In the genomic region with DNA sequence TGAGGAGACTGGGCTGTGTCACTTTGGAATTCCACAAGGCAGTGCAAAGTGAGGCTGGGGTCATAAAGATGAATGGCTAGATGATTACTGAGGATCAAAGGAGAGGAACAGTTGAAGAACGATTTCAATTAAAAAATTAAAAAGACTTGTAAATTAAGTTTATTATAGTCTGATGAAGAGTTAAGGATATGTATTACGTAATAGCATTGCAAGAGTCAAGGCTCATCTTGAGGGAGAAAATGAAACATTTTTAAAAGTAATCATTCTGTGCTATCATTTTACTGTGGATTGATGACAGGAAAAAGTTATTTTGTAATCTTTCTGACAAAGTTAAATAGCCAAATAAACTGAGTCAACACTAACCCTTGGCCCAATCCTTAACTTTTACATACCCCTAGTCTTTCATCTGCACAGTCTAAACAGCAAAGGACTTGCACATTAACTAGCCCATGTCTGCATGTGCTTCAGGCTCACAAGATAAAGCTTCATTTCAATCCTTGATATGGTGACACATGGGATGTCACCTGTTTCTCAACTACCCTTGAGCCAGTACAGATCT, we compare ENCODE assay signal across 13 cellular contexts.
A peak's percentile ranks its signal among the peaks of the same experiment; 100 is the strongest.
DNase-seq lines count a peak whose midpoint lies in the region; FAIRE-seq and TF ChIP-seq lines count a peak whose summit lies in the region.
"Had no signal": no experiment of that assay in that cellular context is flagged by ENCODE, and none has a peak within 500 bp of the region (broad histone marks: within the 10 kb centered on the region; RNA-seq: fewer than 3 reads in every experiment).

No MANE protein-coding gene starts in this region.

- no peak overlapping the region for H4K5ac ChIP-seq in H1 (ENCODE audit: insufficient read length, low read depth, low read length)

- no peak overlapping the region for H2BK5ac ChIP-seq in H1 (ENCODE audit: low read depth, low read length)

- no peak overlapping the region for H3K4ac ChIP-seq in H1 (replicated peaks; ENCODE audit: insufficient read length, low read depth, low read length)

- intact Hi-C loops in activated T-helper 1 cell treated with anti-CD3 and anti-CD28 coated beads, Interleukin-12 subunit alpha, Interleukin-12 subunit beta, Interleukin-2, Interleukin-4 antibody, amounts not matched to agents 30 ng/mL and 10 ng/mL and 1 ng/mL, durations not matched to agents 14 hours and 24 hours and 36 hours (cut with micrococcal nuclease), result no loop called here

- POLR2A ChIA-PET in H1 (lab: Charles Lee; ENCODE audit: partially characterized antibody), result no interaction called here

- H3K9me3 ChIP-seq in H1 (ENCODE audit: insufficient read depth in 2 of 2, low read depth in 1 of 2, low read length in 1 of 2), result no peaks in the 10 kb centered on the region; a peak in 1 of 4 replicates
- no peaks in the 10 kb centered on the region for H3K9me3 ChIP-seq in suprapubic skin

- no peaks in the 10 kb centered on the region for H3K79me2 ChIP-seq in H1 (ENCODE audit: control insufficient read depth in 1 of 2, insufficient read depth in 2 of 2, low read length in 2 of 2)

- TF ChIP-seq POLR2A in H1 (IDR thresholded peaks at IDR 0.05; ENCODE audit: control extremely low read depth in 1 of 2, low read depth in 2 of 2, low read length in 2 of 2) (no peak), suprapubic skin (IDR thresholded peaks at IDR 0.05) (no peak)

- H3K4me3 ChIP-seq in H1 (ENCODE audit: extremely low read depth in 1 of 4, insufficient read depth in 2 of 4, low read depth in 3 of 4, low read length in 4 of 4) (no peak overlapping the region), suprapubic skin (no peak overlapping the region)

- no peak overlapping the region for H3K4me3 Mint-ChIP-seq in activated T-helper 1 cell treated with anti-CD3 and anti-CD28 coated beads, Interleukin-12 subunit alpha, Interleukin-12 subunit beta, Interleukin-2, Interleukin-4 antibody, amounts not matched to agents 30 ng/mL and 10 ng/mL and 1 ng/mL, durations not matched to agents 14 hours and 24 hours and 36 hours

- H2BK15ac ChIP-seq in H1 (ENCODE audit: low read length), result no peak overlapping the region

- no peaks in the 10 kb centered on the region for H3K27me3 Mint-ChIP-seq in activated T-helper 1 cell treated with anti-CD3 and anti-CD28 coated beads, Interleukin-12 subunit alpha, Interleukin-12 subunit beta, Interleukin-2, Interleukin-4 antibody, amounts not matched to agents 30 ng/mL and 10 ng/mL and 1 ng/mL, durations not matched to agents 14 hours and 24 hours and 36 hours (ENCODE audit: insufficient read depth)

- peak; percentile 10 for DNase-seq in GM03348 (ENCODE audit: low spot score)
- no peak for DNase-seq in H1 (ENCODE audit: low read depth in 1 of 2, low spot score in 2 of 2)
- peak; percentile 22 for DNase-seq in iris pigment epithelial cell (ENCODE audit: low read depth)
- no peak for DNase-seq in suprapubic skin (ENCODE audit: low spot score in 2 of 2)
- DNase-seq in nucleus accumbens (lab: John Stamatoyannopoulos, UW), result no peak
- DNase-seq in substantia nigra (lab: John Stamatoyannopoulos, UW), result no peak
- DNase-seq in activated T-helper 1 cell treated with anti-CD3 and anti-CD28 coated beads, Interleukin-12 subunit alpha, Interleukin-12 subunit beta, Interleukin-2, Interleukin-4 antibody, amounts not matched to agents 30 ng/mL and 10 ng/mL and 1 ng/mL, durations not matched to agents 14 hours and 24 hours and 36 hours (ENCODE audit: low spot score), result no peak
- DNase-seq: NCI-H1436 treated with DMSO at 0.1 percent for 48 hours, NCI-H2081, NCI-H226, NCI-H526 had no signal

- H3K36me3 Mint-ChIP-seq in activated T-helper 1 cell treated with anti-CD3 and anti-CD28 coated beads, Interleukin-12 subunit alpha, Interleukin-12 subunit beta, Interleukin-2, Interleukin-4 antibody, amounts not matched to agents 30 ng/mL and 10 ng/mL and 1 ng/mL, durations not matched to agents 14 hours and 24 hours and 36 hours (ENCODE audit: low read depth), result no peaks in the 10 kb centered on the region

- H3K27me3 ChIP-seq in H1 (replicated peaks in 1 of 4; ENCODE audit: control insufficient read depth in 3 of 4, extremely low read depth in 1 of 4, insufficient read depth in 3 of 4, low read length in 3 of 4) (no peaks in the 10 kb centered on the region), suprapubic skin (no peaks in the 10 kb centered on the region)

- H3K36me3 ChIP-seq in H1 (ENCODE audit: control insufficient read depth in 2 of 4, insufficient read depth in 4 of 4, low read length in 3 of 4) (no peaks in the 10 kb centered on the region), suprapubic skin (no peaks in the 10 kb centered on the region)

- no peak overlapping the region for H2BK12ac ChIP-seq in H1 (ENCODE audit: low read depth, low read length)

- no peak overlapping the region for H4K91ac ChIP-seq in H1 (replicated peaks; ENCODE audit: insufficient read length, low read length)

- H3K23ac ChIP-seq in H1 (ENCODE audit: insufficient read length), result no peak overlapping the region

- H2BK120ac ChIP-seq in H1 (replicated peaks; ENCODE audit: low read depth, low read length), result no peak overlapping the region

- no peaks in the 10 kb centered on the region for H3K4me1 ChIP-seq in H1 (replicated peaks in 1 of 4; ENCODE audit: control insufficient read depth in 3 of 4, insufficient read depth in 4 of 4, low read length in 3 of 4)
- H3K4me1 ChIP-seq in suprapubic skin, result no peaks in the 10 kb centered on the region

- no peak overlapping the region for H3K56ac ChIP-seq in H1 (replicated peaks; ENCODE audit: insufficient read length, low read depth, low read length)

- TF ChIP-seq EP300 in H1 (IDR thresholded peaks at IDR 0.05; ENCODE audit: borderline replicate concordance in 1 of 2, low read depth in 2 of 2, low read length in 2 of 2) (no peak), suprapubic skin (IDR thresholded peaks at IDR 0.05) (no peak)

- no peak overlapping the region for H2AFZ ChIP-seq in H1 (ENCODE audit: low read length)

- no peak overlapping the region for H3K18ac ChIP-seq in H1 (ENCODE audit: extremely low read depth, low read length)

- CTCF ChIA-PET in H1 (lab: Charles Lee; ENCODE audit: partially characterized antibody), result interaction anchor here (0.6 to 0.8 kb wide), 2 partner anchors 14 to 88 kb away, joined by 3 read pairs; no protein-coding TSS in a partner anchor

- no peak for TF ChIP-seq RAD21 in H1 (IDR thresholded peaks at IDR 0.05 in 1 of 2, conservative IDR thresholded peaks at IDR 0.05 in 1 of 2; ENCODE audit: low read depth in 2 of 2, low read length in 2 of 2)

- H4K20me1 ChIP-seq in H1 (replicated peaks in 1 of 2; ENCODE audit: control insufficient read depth in 1 of 2, insufficient read depth in 2 of 2, low read length in 2 of 2), result no peaks in the 10 kb centered on the region

- H2AK5ac ChIP-seq in H1 (ENCODE audit: low read depth, low read length), result no peak overlapping the region

- 97% methylated on average over 2 of the region's 2 CpGs; no CpG with 5 or more reads in 1 of the 2 experiments for WGBS in H1 (ENCODE audit: extremely low coverage in 1 of 2, insufficient coverage in 1 of 2, insufficient read length in 1 of 2, insufficient replicate concordance in 2 of 2, low coverage in 1 of 2, low lambda C conversion rate in 2 of 2, missing lambda C conversion rate in 1 of 2), 2 experiments
- WGBS in suprapubic skin, result 47% methylated on average over 2 of the region's 2 CpGs

- H2BK20ac ChIP-seq in H1 (ENCODE audit: low read length), result no peak overlapping the region

- H3K14ac ChIP-seq in H1 (ENCODE audit: insufficient read length), result no peak overlapping the region

- no peak for TF ChIP-seq CTCF in H1 (IDR thresholded peaks at IDR 0.05; ENCODE audit: control extremely low read depth in 1 of 3, insufficient read depth in 1 of 3, low read depth in 1 of 3, low read length in 3 of 3)
- no peak for TF ChIP-seq CTCF in suprapubic skin (IDR thresholded peaks at IDR 0.05)

- no peaks in the 10 kb centered on the region for H3K4me1 Mint-ChIP-seq in activated T-helper 1 cell treated with anti-CD3 and anti-CD28 coated beads, Interleukin-12 subunit alpha, Interleukin-12 subunit beta, Interleukin-2, Interleukin-4 antibody, amounts not matched to agents 30 ng/mL and 10 ng/mL and 1 ng/mL, durations not matched to agents 14 hours and 24 hours and 36 hours (ENCODE audit: low read depth)

- no peaks in the 10 kb centered on the region for H3K79me1 ChIP-seq in H1 (ENCODE audit: low read depth, low read length)

- no peak overlapping the region for H3K9ac ChIP-seq in H1 (replicated peaks in 1 of 4; ENCODE audit: extremely low read depth in 1 of 4, low read depth in 3 of 4, low read length in 3 of 4)

- H4K8ac ChIP-seq in H1 (ENCODE audit: extremely low read depth, insufficient read depth, low read length), result no peak overlapping the region

- FAIRE-seq in H1 (lab: Jason Lieb, UNC), result no peak
- FAIRE-seq: GM12891 had no signal

- no peaks in the 10 kb centered on the region for H3K23me2 ChIP-seq in H1 (ENCODE audit: low read depth, low read length)

- H3K4me2 ChIP-seq in H1 (ENCODE audit: insufficient read depth in 1 of 2, low read depth in 2 of 2, low read length in 2 of 2), result no peak overlapping the region

- no peak overlapping the region for H3K27ac ChIP-seq in H1 (ENCODE audit: low read depth, low read length)
- peak overlapping the region; percentile 58 for H3K27ac ChIP-seq in suprapubic skin
- no peak overlapping the region for H3K27ac ChIP-seq in substantia nigra (ENCODE audit: low read depth, low read length, poor library complexity, severe bottlenecking)
- H3K27ac ChIP-seq: C4-2B had no signal

- H3K27ac Mint-ChIP-seq in activated T-helper 1 cell treated with anti-CD3 and anti-CD28 coated beads, Interleukin-12 subunit alpha, Interleukin-12 subunit beta, Interleukin-2, Interleukin-4 antibody, amounts not matched to agents 30 ng/mL and 10 ng/mL and 1 ng/mL, durations not matched to agents 14 hours and 24 hours and 36 hours, result no peak overlapping the region

- no peaks in the 10 kb centered on the region for H3K9me3 Mint-ChIP-seq in activated T-helper 1 cell treated with anti-CD3 and anti-CD28 coated beads, Interleukin-12 subunit alpha, Interleukin-12 subunit beta, Interleukin-2, Interleukin-4 antibody, amounts not matched to agents 30 ng/mL and 10 ng/mL and 1 ng/mL, durations not matched to agents 14 hours and 24 hours and 36 hours

TF ChIP-seq in H1, 55 proteins besides CTCF, POLR2A, EP300 and RAD21:
- TF ChIP-seq NRF1 (IDR thresholded peaks at IDR 0.05; ENCODE audit: low read depth, low read length) (no peak), CEBPB (IDR thresholded peaks at IDR 0.05; ENCODE audit: low read depth, low read length) (peak; percentile 21; the same call in 1 of the 2 replicates)

Comparison
In these comparisons a context has a peak if more than half of its experiments do, and no peak if none do; other contexts are left out.
1. DNase-seq: peak in GM03348 (single experiment) and iris pigment epithelial cell (single experiment); none in H1 (0 of 2), suprapubic skin (0 of 2), nucleus accumbens (0 of 56), substantia nigra (0 of 49) and activated T-helper 1 cell treated with anti-CD3 and anti-CD28 coated beads, Interleukin-12 subunit alpha, Interleukin-12 subunit beta, Interleukin-2, Interleukin-4 antibody, amounts not matched to agents 30 ng/mL and 10 ng/mL and 1 ng/mL, durations not matched to agents 14 hours and 24 hours and 36 hours (single experiment).